9 cellular contexts compared by ENCODE assay signal in the genomic region with DNA sequence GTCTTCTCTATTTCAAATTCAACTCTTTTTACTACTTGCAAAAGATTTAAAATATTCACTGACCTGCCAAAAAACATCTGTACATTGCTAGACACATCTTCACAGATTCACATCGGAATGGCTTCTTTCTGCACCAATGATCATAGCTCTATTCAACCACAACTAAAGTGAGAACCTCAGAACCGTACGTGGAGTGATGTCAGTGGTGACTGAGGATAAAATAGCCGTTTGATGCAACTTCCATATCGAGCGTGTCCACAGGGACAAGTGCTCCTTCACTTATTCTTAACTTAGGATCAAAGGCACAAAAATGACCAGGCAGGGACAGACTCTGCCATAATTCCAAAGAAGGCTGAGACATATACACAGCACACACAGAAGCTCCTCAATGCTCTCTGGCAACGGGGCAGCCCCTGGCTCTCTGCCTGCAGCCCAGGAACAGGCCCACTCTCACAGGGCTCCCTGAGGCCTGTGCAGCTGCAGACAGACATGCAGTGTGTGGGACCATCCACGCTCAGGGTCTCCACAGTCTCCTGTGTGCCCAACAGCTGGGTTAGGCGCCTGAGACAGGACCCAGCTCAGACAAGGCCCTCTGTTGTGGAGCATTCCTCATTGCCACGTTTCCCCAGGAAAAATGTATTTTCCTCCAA. TPM values are rescaled to one million over a fixed set of nuclear protein-coding genes. Genes with fewer than 3 reads are reported as not detected.
DNase-seq lines count a peak whose midpoint lies in the region; ATAC-seq lines count a peak whose summit lies in the region.
"Had no signal": no experiment of that assay in that cellular context is flagged by ENCODE, and none has a peak within 500 bp of the region (broad histone marks: within the 10 kb centered on the region; RNA-seq: fewer than 3 reads in every experiment).

No MANE protein-coding gene starts in this region.

- no peaks in the 10 kb centered on the region for H3K27me3 Mint-ChIP-seq in T-helper 1 cell treated with Interleukin-12 subunit alpha and Interleukin-12 subunit beta and Interleukin-4 antibody, amounts not matched to agents 30 μg/mL and 1 μg/mL, for 36 hours (ENCODE audit: low read depth)
- H3K27me3 Mint-ChIP-seq in activated naive CD8-positive, alpha-beta T cell treated with anti-CD3 and anti-CD28 coated beads for 36 hours = no peaks in the 10 kb centered on the region

- H4K8ac ChIP-seq in neuronal stem cell (ENCODE audit: low read depth, low read length) = no peak overlapping the region

- no peaks in the 10 kb centered on the region for H3K27me3 ChIP-seq in neuronal stem cell (ENCODE audit: control insufficient read depth in 3 of 3, insufficient read depth in 3 of 3, low read depth in 1 of 3, low read length in 3 of 3)

- no CpG with 5 or more reads among the region's 10 CpGs for WGBS in neuronal stem cell (ENCODE audit: extremely low coverage in 2 of 2, insufficient read length in 2 of 2, insufficient replicate concordance in 1 of 2), 2 donors

- peaks cover 70% of the 10 kb centered on the region for H3K4me1 Mint-ChIP-seq in T-helper 1 cell treated with Interleukin-12 subunit alpha and Interleukin-12 subunit beta and Interleukin-4 antibody, amounts not matched to agents 30 μg/mL and 1 μg/mL, for 36 hours (ENCODE audit: low read depth)
- H3K4me1 Mint-ChIP-seq in activated naive CD8-positive, alpha-beta T cell treated with anti-CD3 and anti-CD28 coated beads for 36 hours = peaks cover 60% of the 10 kb centered on the region

- no peak overlapping the region for H2AK5ac ChIP-seq in neuronal stem cell (ENCODE audit: low read depth, low read length)

- no peak overlapping the region for H3K27ac ChIP-seq in neuronal stem cell (replicated peaks; ENCODE audit: low read length)
- H3K27ac ChIP-seq: 22Rv1 had no signal

- H3K79me1 ChIP-seq in neuronal stem cell (ENCODE audit: low read depth, low read length) = peaks cover 8% of the 10 kb centered on the region

- ATAC-seq in HG02678 (IDR thresholded peaks at IDR 0.05; ENCODE audit: unreplicated experiment) = peak; percentile 57

- no peaks in the 10 kb centered on the region for H3K9me3 ChIP-seq in neuronal stem cell (replicated peaks in 1 of 2; ENCODE audit: control insufficient read depth in 2 of 2, insufficient read depth in 1 of 2, low read depth in 1 of 2, low read length in 2 of 2)

- no peak overlapping the region for H2BK15ac ChIP-seq in neuronal stem cell (ENCODE audit: low read length)

- peaks cover 0 to 89% of the 10 kb centered on the region in 2 donors for H3K36me3 ChIP-seq in neuronal stem cell (replicated peaks in 1 of 2; ENCODE audit: control insufficient read depth in 2 of 2, insufficient read depth in 2 of 2, low read length in 2 of 2)

- H3K9ac ChIP-seq in neuronal stem cell (ENCODE audit: low read depth, low read length, poor library complexity) = no peak overlapping the region

- H3K4me2 ChIP-seq in neuronal stem cell (ENCODE audit: insufficient read depth, low read length, poor library complexity, severe bottlenecking) = no peak overlapping the region

- H3K4ac ChIP-seq in neuronal stem cell (ENCODE audit: low read length) = no peak overlapping the region

- peak overlapping the region; percentile 60 for H3K27ac Mint-ChIP-seq in T-helper 1 cell treated with Interleukin-12 subunit alpha and Interleukin-12 subunit beta and Interleukin-4 antibody, amounts not matched to agents 30 μg/mL and 1 μg/mL, for 36 hours
- peak overlapping the region; percentile 40 for H3K27ac Mint-ChIP-seq in activated naive CD8-positive, alpha-beta T cell treated with anti-CD3 and anti-CD28 coated beads for 36 hours

- H3K14ac ChIP-seq in neuronal stem cell (ENCODE audit: low read length) = no peak overlapping the region

- H2BK12ac ChIP-seq in neuronal stem cell (ENCODE audit: low read length) = no peak overlapping the region

- DNase-seq in T-helper 1 cell (no peak), neuronal stem cell (ENCODE audit: low spot score) (no peak), mucosa of gallbladder (ENCODE audit: low spot score) (no peak), NK-92 (lab: John Stamatoyannopoulos, UW; ENCODE audit: unreplicated experiment) (no peak), DMS53 (lab: John Stamatoyannopoulos, UW) (no peak)
- no peak for DNase-seq in activated naive CD8-positive, alpha-beta T cell treated with anti-CD3 and anti-CD28 coated beads for 36 hours

- no peak overlapping the region for H3K4me3 ChIP-seq in neuronal stem cell (ENCODE audit: low read length in 2 of 2)

- peaks cover 23% of the 10 kb centered on the region for H3K36me3 Mint-ChIP-seq in T-helper 1 cell treated with Interleukin-12 subunit alpha and Interleukin-12 subunit beta and Interleukin-4 antibody, amounts not matched to agents 30 μg/mL and 1 μg/mL, for 36 hours (ENCODE audit: low read depth)
- H3K36me3 Mint-ChIP-seq in activated naive CD8-positive, alpha-beta T cell treated with anti-CD3 and anti-CD28 coated beads for 36 hours = peaks cover 65% of the 10 kb centered on the region

- H3K4me3 Mint-ChIP-seq in T-helper 1 cell treated with Interleukin-12 subunit alpha and Interleukin-12 subunit beta and Interleukin-4 antibody, amounts not matched to agents 30 μg/mL and 1 μg/mL, for 36 hours = no peak overlapping the region
- no peak overlapping the region for H3K4me3 Mint-ChIP-seq in activated naive CD8-positive, alpha-beta T cell treated with anti-CD3 and anti-CD28 coated beads for 36 hours

- no peak overlapping the region for H2AFZ ChIP-seq in neuronal stem cell (ENCODE audit: low read length)

- H2BK120ac ChIP-seq in neuronal stem cell (ENCODE audit: low read depth, low read length) = no peak overlapping the region

- H3K9me3 Mint-ChIP-seq in T-helper 1 cell treated with Interleukin-12 subunit alpha and Interleukin-12 subunit beta and Interleukin-4 antibody, amounts not matched to agents 30 μg/mL and 1 μg/mL, for 36 hours = no peaks in the 10 kb centered on the region
- no peaks in the 10 kb centered on the region for H3K9me3 Mint-ChIP-seq in activated naive CD8-positive, alpha-beta T cell treated with anti-CD3 and anti-CD28 coated beads for 36 hours

- H4K91ac ChIP-seq in neuronal stem cell (ENCODE audit: low read depth, low read length, poor library complexity) = no peak overlapping the region

- H3K4me1 ChIP-seq in neuronal stem cell (ENCODE audit: control insufficient read depth in 2 of 2, insufficient read depth in 1 of 2, low read depth in 1 of 2, low read length in 2 of 2) = peaks cover 29 to 50% of the 10 kb centered on the region in 2 donors

- peak overlapping the region; percentile 48 for H3K18ac ChIP-seq in neuronal stem cell (ENCODE audit: low read length)

- no peak overlapping the region for H2BK5ac ChIP-seq in neuronal stem cell (ENCODE audit: low read length)

- no peak overlapping the region for H3K23ac ChIP-seq in neuronal stem cell (ENCODE audit: low read depth, low read length, poor library complexity)

RNA-seq across cellular contexts. Expression of a gene that starts 22.8 kb away (rescaled TPM):
- 100 to 1,000 TPM; 390 to 395 TPM for total RNA-seq in activated naive CD8-positive, alpha-beta T cell treated with anti-CD3 and anti-CD28 coated beads for 36 hours
- polyA plus RNA-seq in neuronal stem cell (2013, experiment 1 of 2) = 176 TPM
- polyA plus RNA-seq in neuronal stem cell (2013, experiment 2 of 2) = 174 TPM
- 75.0 TPM for total RNA-seq in mucosa of gallbladder
